10 cellular contexts compared by ENCODE assay signal in the genomic region with DNA sequence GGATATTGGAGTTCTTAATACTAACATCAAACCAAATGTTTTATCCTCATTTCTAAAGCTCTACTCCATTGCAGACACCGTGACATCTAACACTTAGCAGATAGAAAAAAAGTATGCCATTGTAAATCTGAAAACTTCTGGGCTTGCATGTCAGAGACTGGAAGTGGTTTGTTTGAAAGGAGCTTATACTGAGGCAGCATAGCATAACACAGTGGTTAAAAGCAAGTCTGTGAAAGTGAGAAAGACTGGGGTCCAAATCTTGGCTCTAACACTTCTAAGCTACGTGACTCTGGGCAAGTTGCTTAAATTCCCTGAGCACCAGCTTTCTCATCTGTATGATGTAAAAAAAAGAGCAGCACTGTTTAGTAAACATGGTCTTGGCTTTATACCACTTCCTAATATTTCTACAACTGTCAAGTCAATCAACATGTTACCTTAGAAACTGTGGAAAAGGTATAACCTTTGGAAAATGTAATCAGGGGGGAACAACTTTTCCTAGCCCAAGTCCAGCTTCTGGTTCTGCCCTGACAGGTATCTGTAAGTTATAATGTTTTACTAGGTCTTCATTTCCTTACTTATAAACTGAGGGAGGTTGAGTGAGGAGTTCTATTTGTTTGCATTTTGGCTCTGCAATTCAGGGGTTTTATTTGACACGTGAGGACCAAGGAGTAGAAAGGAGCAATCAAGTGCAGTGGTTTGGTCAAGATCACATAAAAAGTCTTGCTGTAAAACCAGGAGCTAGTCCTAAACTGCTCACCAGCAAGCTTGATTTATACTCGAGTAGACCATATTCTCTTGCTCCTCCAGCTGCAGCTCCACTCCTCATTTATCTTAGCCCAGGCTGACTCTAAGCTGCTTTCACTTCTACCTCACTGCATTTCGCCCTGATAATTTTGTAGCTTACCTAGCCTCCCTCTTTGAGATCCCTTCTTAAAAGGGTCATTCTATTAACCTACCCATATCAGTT.
DNase-seq lines count a peak whose midpoint lies in the region; ATAC-seq lines count a peak whose summit lies in the region.
"Had no signal": no experiment of that assay in that cellular context is flagged by ENCODE, and none has a peak within 500 bp of the region (broad histone marks: within the 10 kb centered on the region; RNA-seq: fewer than 3 reads in every experiment).

No MANE protein-coding gene starts in this region.

- H3K9me3 Mint-ChIP-seq in activated CD4-positive, alpha-beta T cell treated with anti-CD3 and anti-CD28 coated beads, Interleukin-2, amount 10 ng/mL, durations not matched to agents 7 days and 5 days: peaks cover 4% of the 10 kb centered on the region
- H3K9me3 Mint-ChIP-seq in stimulated activated effector memory CD8-positive, alpha-beta T cell treated with anti-CD3 and anti-CD28 coated beads, Interleukin-12 subunit alpha, Interleukin-12 subunit beta, amount 100 ng/mL, for 72 hours: peaks cover 2% of the 10 kb centered on the region

- H3K4me1 Mint-ChIP-seq in activated CD4-positive, alpha-beta T cell treated with anti-CD3 and anti-CD28 coated beads, Interleukin-2, amount 10 ng/mL, durations not matched to agents 7 days and 5 days: peaks cover 11% of the 10 kb centered on the region
- H3K4me1 Mint-ChIP-seq in stimulated activated effector memory CD8-positive, alpha-beta T cell treated with anti-CD3 and anti-CD28 coated beads, Interleukin-12 subunit alpha, Interleukin-12 subunit beta, amount 100 ng/mL, for 72 hours: peaks cover 13% of the 10 kb centered on the region
- H3K4me1 Mint-ChIP-seq: brain had no signal

- CTCF ChIA-PET in activated CD4-positive, alpha-beta T cell treated with anti-CD3 and anti-CD28 coated beads, Interleukin-2, amount 10 ng/mL, durations not matched to agents 7 days and 5 days (lab: Charles Lee): interaction anchor here (0.6 to 2.7 kb wide), 19 partner anchors 8 to 237 kb away, joined by 3 to 11 read pairs (median 4); no protein-coding TSS in a partner anchor

- no peaks in the 10 kb centered on the region for H3K27me3 Mint-ChIP-seq in activated CD4-positive, alpha-beta T cell treated with anti-CD3 and anti-CD28 coated beads, Interleukin-2, amount 10 ng/mL, durations not matched to agents 7 days and 5 days
- H3K27me3 Mint-ChIP-seq: brain had no signal

- POLR2A ChIA-PET in activated CD4-positive, alpha-beta T cell treated with anti-CD3 and anti-CD28 coated beads, Interleukin-2, amount 10 ng/mL, durations not matched to agents 7 days and 5 days (lab: Charles Lee): interaction anchor here (0.5 to 1.8 kb wide), 5 partner anchors 24 to 1947 kb away, joined by 3 to 14 read pairs (median 4); no protein-coding TSS in a partner anchor

- ATAC-seq in HG03097 (IDR thresholded peaks at IDR 0.05; ENCODE audit: low FRiP score, unreplicated experiment) (peak; percentile 42), HG02642 (IDR thresholded peaks at IDR 0.05; ENCODE audit: poor library complexity, unreplicated experiment) (no peak)
- ATAC-seq in stimulated activated effector memory CD8-positive, alpha-beta T cell treated with anti-CD3 and anti-CD28 coated beads, Interleukin-12 subunit alpha, Interleukin-12 subunit beta, amount 100 ng/mL, for 72 hours: peak; percentile 78

- no peak overlapping the region for H3K4me3 Mint-ChIP-seq in activated CD4-positive, alpha-beta T cell treated with anti-CD3 and anti-CD28 coated beads, Interleukin-2, amount 10 ng/mL, durations not matched to agents 7 days and 5 days
- H3K4me3 Mint-ChIP-seq in stimulated activated effector memory CD8-positive, alpha-beta T cell treated with anti-CD3 and anti-CD28 coated beads, Interleukin-12 subunit alpha, Interleukin-12 subunit beta, amount 100 ng/mL, for 72 hours: no peak overlapping the region
- H3K4me3 Mint-ChIP-seq: brain had no signal

- peak; percentile 54 for DNase-seq in activated CD4-positive, alpha-beta T cell treated with anti-CD3 and anti-CD28 coated beads, Interleukin-2, amount 10 ng/mL, durations not matched to agents 7 days and 5 days
- DNase-seq in activated CD4-positive, alpha-beta T cell treated with anti-CD3 and anti-CD28 coated beads, Interleukin-2, amount 50 U/mL, for 1 hour: no peak
- DNase-seq in central memory CD4-positive, alpha-beta T cell: peak; percentile 61
- peak in 1 of 2 donors; percentile 50 for DNase-seq in stimulated activated effector memory CD8-positive, alpha-beta T cell treated with anti-CD3 and anti-CD28 coated beads, Interleukin-12 subunit alpha, Interleukin-12 subunit beta, amount 100 ng/mL, for 72 hours (ENCODE audit: low spot score in 2 of 2)
- DNase-seq in NCI-H1694 treated with DMSO at 0.1 percent for 48 hours (lab: John Stamatoyannopoulos, UW): no peak
- no peak for DNase-seq in T1000 (lab: John Stamatoyannopoulos, UW)
- DNase-seq: uterus had no signal

- no peak overlapping the region for H3K27ac Mint-ChIP-seq in activated CD4-positive, alpha-beta T cell treated with anti-CD3 and anti-CD28 coated beads, Interleukin-2, amount 10 ng/mL, durations not matched to agents 7 days and 5 days
- H3K27ac Mint-ChIP-seq in stimulated activated effector memory CD8-positive, alpha-beta T cell treated with anti-CD3 and anti-CD28 coated beads, Interleukin-12 subunit alpha, Interleukin-12 subunit beta, amount 100 ng/mL, for 72 hours: no peak overlapping the region
- H3K27ac Mint-ChIP-seq: brain had no signal

- peaks cover 7% of the 10 kb centered on the region for H3K36me3 Mint-ChIP-seq in activated CD4-positive, alpha-beta T cell treated with anti-CD3 and anti-CD28 coated beads, Interleukin-2, amount 10 ng/mL, durations not matched to agents 7 days and 5 days (ENCODE audit: low read depth)
- H3K36me3 Mint-ChIP-seq in stimulated activated effector memory CD8-positive, alpha-beta T cell treated with anti-CD3 and anti-CD28 coated beads, Interleukin-12 subunit alpha, Interleukin-12 subunit beta, amount 100 ng/mL, for 72 hours: no peaks in the 10 kb centered on the region

Comparison
In these comparisons a context has a peak if more than half of its experiments do, and no peak if none do; other contexts are left out.
1. DNase-seq: peak in activated CD4-positive, alpha-beta T cell treated with anti-CD3 and anti-CD28 coated beads, Interleukin-2, amount 10 ng/mL, durations not matched to agents 7 days and 5 days (single experiment) and central memory CD4-positive, alpha-beta T cell (single experiment); none in activated CD4-positive, alpha-beta T cell treated with anti-CD3 and anti-CD28 coated beads, Interleukin-2, amount 50 U/mL, for 1 hour (single experiment), NCI-H1694 treated with DMSO at 0.1 percent for 48 hours (single experiment) and T1000 (single experiment).